Comparison of ENCODE assay signal across 10 cellular contexts in the genomic region with DNA sequence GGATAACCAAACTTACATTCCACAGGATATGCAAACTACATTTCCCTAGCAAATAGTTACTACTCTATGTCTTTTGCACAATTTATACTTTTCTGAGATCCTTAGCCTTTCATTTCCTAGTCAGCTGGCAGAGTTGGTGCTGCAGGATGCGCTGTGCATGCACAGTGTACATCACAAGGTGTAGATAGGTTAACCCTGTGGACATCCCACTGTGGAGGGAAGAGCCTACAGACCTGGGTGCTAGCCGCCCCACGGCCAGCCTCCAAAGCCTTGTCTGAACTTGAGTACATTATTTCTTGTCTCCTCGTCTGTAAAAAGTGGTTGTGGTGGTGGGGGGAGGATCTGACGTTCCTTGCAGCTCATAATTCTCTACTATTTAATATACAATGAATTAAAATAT. TPM values are rescaled to one million over a fixed set of nuclear protein-coding genes. Genes with fewer than 3 reads are reported as not detected.
DNase-seq lines count a peak whose midpoint lies in the region; ATAC-seq, FAIRE-seq and TF ChIP-seq lines count a peak whose summit lies in the region.
"Had no signal": no experiment of that assay in that cellular context is flagged by ENCODE, and none has a peak within 500 bp of the region (broad histone marks: within the 10 kb centered on the region; RNA-seq: fewer than 3 reads in every experiment).

No MANE protein-coding gene starts in this region.

- peak overlapping the region; percentile 69 for H3K27ac ChIP-seq in keratinocyte (ENCODE audit: control insufficient read depth, insufficient read depth, low read length)
- H3K27ac ChIP-seq in subcutaneous abdominal adipose tissue (ENCODE audit: low read depth, low read length) = peak overlapping the region; percentile 55

- dilution Hi-C loops in keratinocyte (cut with MboI; ENCODE audit: extremely low pct_ligation_motif_present, low sequenced_read_pairs) = no loop called here

- H3K4me1 ChIP-seq in keratinocyte (ENCODE audit: control insufficient read depth, extremely low read depth, insufficient read depth, low read length) (peaks cover 58% of the 10 kb centered on the region), subcutaneous abdominal adipose tissue (ENCODE audit: control insufficient read depth in 5 of 5, insufficient read depth in 5 of 5, low read length in 5 of 5) (peaks cover 12 to 71% (median 60%) of the 10 kb centered on the region in 5 donors)

- DNase-seq in activated naive CD4-positive, alpha-beta T cell treated with anti-CD3 and anti-CD28 coated beads, Interleukin-2, amount 10 ng/mL, durations not matched to agents 7 days and 5 days = peak; percentile 46
- DNase-seq in activated naive CD4-positive, alpha-beta T cell treated with Interleukin-2 at 50 U/mL for 16 hours = no peak
- DNase-seq in activated T-helper 1 cell treated with anti-CD3 and anti-CD28 coated beads, Interleukin-12 subunit alpha, Interleukin-12 subunit beta, Interleukin-2, Interleukin-4 antibody, amounts not matched to agents 30 ng/mL and 10 ng/mL and 1 ng/mL, durations not matched to agents 14 hours and 24 hours and 36 hours (ENCODE audit: low spot score) = no peak
- DNase-seq in keratinocyte (ENCODE audit: low read depth, low spot score) (no peak), COLO668 (lab: John Stamatoyannopoulos, UW; ENCODE audit: unreplicated experiment) (no peak), NOMO-1 treated with dmso at 0.1 percent for 144 hours (lab: John Stamatoyannopoulos, UW; ENCODE audit: unreplicated experiment) (no peak)
- DNase-seq: head of caudate nucleus had no signal

- H3K9ac ChIP-seq in keratinocyte (ENCODE audit: control insufficient read depth, extremely low read depth, insufficient read depth, low read length) (peak overlapping the region; percentile 53), subcutaneous abdominal adipose tissue (ENCODE audit: low read length in 5 of 5) (peak overlapping the region in 2 of 5 donors; percentile 20 to 64)

- intact Hi-C loops in activated T-helper 1 cell treated with anti-CD3 and anti-CD28 coated beads, Interleukin-12 subunit alpha, Interleukin-12 subunit beta, Interleukin-2, Interleukin-4 antibody, amounts not matched to agents 30 ng/mL and 10 ng/mL and 1 ng/mL, durations not matched to agents 14 hours and 24 hours and 36 hours (cut with micrococcal nuclease) = loop anchor here (1.0 to 10.0 kb wide), 6 partner anchors 7 to 1265 kb away; a partner anchor contains a TSS

- peak overlapping the region; percentile 79 for H3K4me2 ChIP-seq in keratinocyte (ENCODE audit: control insufficient read depth, extremely low read depth, insufficient read depth, low read depth, low read length)

- H3K9me3 ChIP-seq in keratinocyte (ENCODE audit: control insufficient read depth, low read depth, low read length) = no peaks in the 10 kb centered on the region
- no peaks in the 10 kb centered on the region for H3K9me3 ChIP-seq in subcutaneous abdominal adipose tissue (ENCODE audit: control insufficient read depth in 5 of 5, low read length in 5 of 5)

- no peaks in the 10 kb centered on the region for H3K27me3 ChIP-seq in keratinocyte (ENCODE audit: control insufficient read depth, extremely low read depth, insufficient read depth, low read length)
- H3K27me3 ChIP-seq in subcutaneous abdominal adipose tissue (ENCODE audit: control insufficient read depth in 5 of 5, insufficient read depth in 4 of 5, low read length in 5 of 5) = no peaks in the 10 kb centered on the region

- no peaks in the 10 kb centered on the region for H3K9me1 ChIP-seq in keratinocyte (ENCODE audit: control insufficient read depth, extremely low read depth, insufficient read depth, low read length)

- H3K36me3 ChIP-seq in keratinocyte (ENCODE audit: control insufficient read depth in 2 of 2, extremely low read depth in 1 of 2, insufficient read depth in 2 of 2, low read length in 2 of 2) (no peaks in the 10 kb centered on the region), subcutaneous abdominal adipose tissue (ENCODE audit: control insufficient read depth in 5 of 5, insufficient read depth in 5 of 5, low read length in 5 of 5) (peaks cover 0 to 6% (median 0%) of the 10 kb centered on the region in 5 donors)

- no peak for FAIRE-seq in keratinocyte (lab: Jason Lieb, UNC)
- FAIRE-seq: HTR-8/SVneo had no signal

- H2AFZ ChIP-seq in keratinocyte (ENCODE audit: control insufficient read depth, low read length) = peak overlapping the region; percentile 42

- H3K4me3 Mint-ChIP-seq in activated naive CD4-positive, alpha-beta T cell treated with anti-CD3 and anti-CD28 coated beads, Interleukin-2, amount 10 ng/mL, durations not matched to agents 7 days and 5 days = peak overlapping the region; percentile 100
- H3K4me3 Mint-ChIP-seq in activated T-helper 1 cell treated with anti-CD3 and anti-CD28 coated beads, Interleukin-12 subunit alpha, Interleukin-12 subunit beta, Interleukin-2, Interleukin-4 antibody, amounts not matched to agents 30 ng/mL and 10 ng/mL and 1 ng/mL, durations not matched to agents 14 hours and 24 hours and 36 hours = peak overlapping the region; percentile 88

- H3K27ac Mint-ChIP-seq in activated naive CD4-positive, alpha-beta T cell treated with anti-CD3 and anti-CD28 coated beads, Interleukin-2, amount 10 ng/mL, durations not matched to agents 7 days and 5 days = peak overlapping the region; percentile 83
- H3K27ac Mint-ChIP-seq in activated T-helper 1 cell treated with anti-CD3 and anti-CD28 coated beads, Interleukin-12 subunit alpha, Interleukin-12 subunit beta, Interleukin-2, Interleukin-4 antibody, amounts not matched to agents 30 ng/mL and 10 ng/mL and 1 ng/mL, durations not matched to agents 14 hours and 24 hours and 36 hours = peak overlapping the region; percentile 91

- no peaks in the 10 kb centered on the region for H3K79me2 ChIP-seq in keratinocyte (ENCODE audit: control insufficient read depth, insufficient read depth, low read length)

- no peaks in the 10 kb centered on the region for H3K9me3 Mint-ChIP-seq in activated naive CD4-positive, alpha-beta T cell treated with anti-CD3 and anti-CD28 coated beads, Interleukin-2, amount 10 ng/mL, durations not matched to agents 7 days and 5 days
- H3K9me3 Mint-ChIP-seq in activated T-helper 1 cell treated with anti-CD3 and anti-CD28 coated beads, Interleukin-12 subunit alpha, Interleukin-12 subunit beta, Interleukin-2, Interleukin-4 antibody, amounts not matched to agents 30 ng/mL and 10 ng/mL and 1 ng/mL, durations not matched to agents 14 hours and 24 hours and 36 hours = no peaks in the 10 kb centered on the region

- no peak for ATAC-seq in HG03159 (IDR thresholded peaks at IDR 0.05; ENCODE audit: unreplicated experiment)

- H3K4me1 Mint-ChIP-seq in activated naive CD4-positive, alpha-beta T cell treated with anti-CD3 and anti-CD28 coated beads, Interleukin-2, amount 10 ng/mL, durations not matched to agents 7 days and 5 days = peaks cover 73% of the 10 kb centered on the region
- peaks cover 77% of the 10 kb centered on the region for H3K4me1 Mint-ChIP-seq in activated T-helper 1 cell treated with anti-CD3 and anti-CD28 coated beads, Interleukin-12 subunit alpha, Interleukin-12 subunit beta, Interleukin-2, Interleukin-4 antibody, amounts not matched to agents 30 ng/mL and 10 ng/mL and 1 ng/mL, durations not matched to agents 14 hours and 24 hours and 36 hours (ENCODE audit: low read depth)

- H3K27me3 Mint-ChIP-seq in activated naive CD4-positive, alpha-beta T cell treated with anti-CD3 and anti-CD28 coated beads, Interleukin-2, amount 10 ng/mL, durations not matched to agents 7 days and 5 days = no peaks in the 10 kb centered on the region
- no peaks in the 10 kb centered on the region for H3K27me3 Mint-ChIP-seq in activated T-helper 1 cell treated with anti-CD3 and anti-CD28 coated beads, Interleukin-12 subunit alpha, Interleukin-12 subunit beta, Interleukin-2, Interleukin-4 antibody, amounts not matched to agents 30 ng/mL and 10 ng/mL and 1 ng/mL, durations not matched to agents 14 hours and 24 hours and 36 hours (ENCODE audit: insufficient read depth)

- CTCF ChIA-PET in activated naive CD4-positive, alpha-beta T cell treated with anti-CD3 and anti-CD28 coated beads, Interleukin-2, amount 10 ng/mL, durations not matched to agents 7 days and 5 days (lab: Charles Lee) = interaction anchor here (1.0 to 10.4 kb wide), 8 partner anchors 10 to 147 kb away, joined by 3 to 180 read pairs (median 4); no protein-coding TSS in a partner anchor

- H3K36me3 Mint-ChIP-seq in activated naive CD4-positive, alpha-beta T cell treated with anti-CD3 and anti-CD28 coated beads, Interleukin-2, amount 10 ng/mL, durations not matched to agents 7 days and 5 days = peaks cover 54% of the 10 kb centered on the region
- peaks cover 58% of the 10 kb centered on the region for H3K36me3 Mint-ChIP-seq in activated T-helper 1 cell treated with anti-CD3 and anti-CD28 coated beads, Interleukin-12 subunit alpha, Interleukin-12 subunit beta, Interleukin-2, Interleukin-4 antibody, amounts not matched to agents 30 ng/mL and 10 ng/mL and 1 ng/mL, durations not matched to agents 14 hours and 24 hours and 36 hours (ENCODE audit: low read depth)

- no peaks in the 10 kb centered on the region for H4K20me1 ChIP-seq in keratinocyte (ENCODE audit: control insufficient read depth, extremely low read depth, insufficient read depth, low read length)

- no peak for TF ChIP-seq CTCF in keratinocyte (optimal IDR thresholded peaks at IDR 0.05 in 1 of 3, IDR thresholded peaks at IDR 0.05 in 1 of 3, conservative IDR thresholded peaks at IDR 0.05 in 1 of 3; ENCODE audit: extremely low read depth in 1 of 3, insufficient read depth in 2 of 3, low read length in 3 of 3)

- peak overlapping the region in 2 of 3 experiments; percentile 5 to 41 for H3K4me3 ChIP-seq in keratinocyte (ENCODE audit: control insufficient read depth in 2 of 3, extremely low read depth in 1 of 3, insufficient read depth in 2 of 3, low read depth in 1 of 3, low read length in 3 of 3)
- H3K4me3 ChIP-seq in subcutaneous abdominal adipose tissue (ENCODE audit: low read depth in 1 of 5, low read length in 5 of 5) = peak overlapping the region; percentile 51 to 99 (median 65)

RNA-seq across cellular contexts. Expression of a gene that starts 3.5 kb away (rescaled TPM):
- total RNA-seq in activated T-helper 1 cell treated with anti-CD3 and anti-CD28 coated beads, Interleukin-12 subunit alpha, Interleukin-12 subunit beta, Interleukin-2, Interleukin-4 antibody, amounts not matched to agents 30 ng/mL and 10 ng/mL and 1 ng/mL, durations not matched to agents 14 hours and 24 hours and 36 hours = 119 and 123 TPM in 2 replicates
- 21.7 to 47.2 TPM (median 22.2 TPM) in 3 replicates for polyA plus RNA-seq in keratinocyte
- polyA plus RNA-seq in keratinocyte (2011; ENCODE audit: low read depth) = 30.2 TPM
- polyA plus RNA-seq in keratinocyte (2011; cell fraction: cytosol; rRNA removed) = 8.4 and 14.6 TPM in 2 replicates
- 39.4 and 45.3 TPM in 2 replicates for polyA plus RNA-seq in keratinocyte (2011; cell fraction: nucleus; rRNA removed)
- polyA plus RNA-seq in keratinocyte (2012; ENCODE audit: low replicate concordance) = 18.6 and 28.6 TPM in 2 replicates
- 17.3 to 42.2 TPM (median 17.9 TPM) in 3 replicates for polyA minus RNA-seq in keratinocyte
- polyA minus RNA-seq in keratinocyte (2011; cell fraction: cytosol; rRNA and poly(A)+ RNA removed) = 4.6 TPM
- 27.8 and 41.7 TPM in 2 replicates for polyA minus RNA-seq in keratinocyte (2011; cell fraction: nucleus; rRNA and poly(A)+ RNA removed)
